ENCODE assay signal across 8 cellular contexts in the genomic region with DNA sequence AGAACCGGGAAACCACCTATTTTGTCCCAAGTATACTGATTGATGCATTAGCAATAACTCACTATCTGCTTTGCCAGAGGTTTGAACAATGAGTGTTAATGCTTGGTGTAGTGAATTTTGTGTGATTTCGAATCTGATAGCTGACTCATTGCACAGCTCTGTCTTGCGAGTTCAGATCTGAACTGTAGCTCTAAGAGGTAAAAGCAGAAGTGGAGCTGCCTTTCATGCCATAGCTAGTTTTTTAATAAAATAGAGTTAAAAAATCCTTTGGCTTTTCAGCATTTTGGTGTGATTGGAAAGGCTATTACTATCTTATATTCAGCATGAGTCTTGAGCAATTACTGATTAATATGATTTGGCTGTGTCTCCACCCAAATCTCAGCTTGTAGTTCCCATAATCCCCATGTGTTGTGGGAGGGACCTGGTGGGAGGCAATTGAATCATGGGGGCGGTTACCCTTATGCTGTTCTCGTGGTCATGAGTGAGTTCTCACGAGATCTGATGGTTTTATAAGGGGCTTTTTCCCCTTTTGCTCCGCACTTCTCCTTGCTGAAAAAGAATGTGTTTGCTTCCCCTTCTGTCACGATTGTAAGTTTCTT. TPM values are rescaled to one million over a fixed set of nuclear protein-coding genes. Genes with fewer than 3 reads are reported as not detected.
DNase-seq lines count a peak whose midpoint lies in the region; ATAC-seq and TF ChIP-seq lines count a peak whose summit lies in the region.

No MANE protein-coding gene starts in this region.

- no peaks in the 10 kb centered on the region for H3K9me3 ChIP-seq in adrenal gland (replicated peaks in 1 of 3)
- no peaks in the 10 kb centered on the region for H3K9me3 ChIP-seq in upper lobe of right lung
- no peaks in the 10 kb centered on the region for H3K9me3 ChIP-seq in testis

- H3K4me3 ChIP-seq in adrenal gland (no peak overlapping the region), upper lobe of right lung (no peak overlapping the region), testis (no peak overlapping the region)

- H3K27me3 ChIP-seq in adrenal gland (no peaks in the 10 kb centered on the region), upper lobe of right lung (no peaks in the 10 kb centered on the region), testis (no peaks in the 10 kb centered on the region)

- intact Hi-C loops in adrenal gland (cut with DNase I) (no loop called here), upper lobe of right lung (cut with DNase I) (no loop called here), testis (cut with DNase I; ENCODE audit: low total_unique reads) (no loop called here)

- no peaks in the 10 kb centered on the region for H3K27me3 Mint-ChIP-seq in progenitor cell of endocrine pancreas

- H3K36me3 ChIP-seq in adrenal gland (replicated peaks in 1 of 2) (peaks cover 0 to 10% of the 10 kb centered on the region in 2 donors), upper lobe of right lung (peaks cover 14% of the 10 kb centered on the region), testis (ENCODE audit: low read depth, missing control alignments) (no peaks in the 10 kb centered on the region)

- TF ChIP-seq POLR2A in adrenal gland (IDR thresholded peaks at IDR 0.05): no peak
- TF ChIP-seq POLR2A in testis (IDR thresholded peaks at IDR 0.05): no peak

- peak overlapping the region in 1 of 2 donors; percentile 47 for H3K27ac Mint-ChIP-seq in activated naive CD4-positive, alpha-beta T cell treated with anti-CD3 and anti-CD28 coated beads, Interleukin-2, amount 50 U/mL, for 72 hours
- no peak overlapping the region for H3K27ac Mint-ChIP-seq in progenitor cell of endocrine pancreas

- H3K27ac ChIP-seq in adrenal gland (peak overlapping the region in 3 of 5 donors; percentile 38 to 67 (median 48)), upper lobe of right lung (no peak overlapping the region), testis (no peak overlapping the region)

- H3K4me1 Mint-ChIP-seq in progenitor cell of endocrine pancreas (ENCODE audit: low read depth): peaks cover 17% of the 10 kb centered on the region

- peaks cover 18 to 54% of the 10 kb centered on the region in 2 donors for H3K4me1 ChIP-seq in adrenal gland (replicated peaks in 1 of 2)
- H3K4me1 ChIP-seq in upper lobe of right lung: peaks cover 58% of the 10 kb centered on the region
- peaks cover 9% of the 10 kb centered on the region for H3K4me1 ChIP-seq in testis

- H3K36me3 Mint-ChIP-seq in activated naive CD4-positive, alpha-beta T cell treated with anti-CD3 and anti-CD28 coated beads, Interleukin-2, amount 50 U/mL, for 72 hours: peaks cover 31 to 43% of the 10 kb centered on the region in 2 donors
- H3K36me3 Mint-ChIP-seq in progenitor cell of endocrine pancreas (ENCODE audit: insufficient read depth): peaks cover 31% of the 10 kb centered on the region

- WGBS in adrenal gland, 4 donors: 53 to 62% (median 58%) methylated on average over 8 of the region's 8 CpGs
- 66 to 72% methylated on average over 8 of the region's 8 CpGs for WGBS in testis, 2 donors

- H3K4me3 Mint-ChIP-seq in progenitor cell of endocrine pancreas (ENCODE audit: low read depth): no peak overlapping the region

- H3K9me3 Mint-ChIP-seq in activated naive CD4-positive, alpha-beta T cell treated with anti-CD3 and anti-CD28 coated beads, Interleukin-2, amount 50 U/mL, for 72 hours: peaks cover 7 to 9% of the 10 kb centered on the region in 2 donors
- no peaks in the 10 kb centered on the region for H3K9me3 Mint-ChIP-seq in progenitor cell of endocrine pancreas (ENCODE audit: low read depth)

- ATAC-seq in activated naive CD4-positive, alpha-beta T cell treated with anti-CD3 and anti-CD28 coated beads, Interleukin-2, amount 50 U/mL, for 72 hours: peak; percentile 77
- ATAC-seq in HG03280 (IDR thresholded peaks at IDR 0.05; ENCODE audit: unreplicated experiment) (peak; percentile 70), upper lobe of right lung (peak; percentile 16)

- no peak for TF ChIP-seq CTCF in adrenal gland (IDR thresholded peaks at IDR 0.05)
- TF ChIP-seq CTCF in upper lobe of right lung (IDR thresholded peaks at IDR 0.05): no peak
- TF ChIP-seq CTCF in testis (IDR thresholded peaks at IDR 0.05): no peak
- TF ChIP-seq CTCF in progenitor cell of endocrine pancreas (IDR thresholded peaks at IDR 0.05; ENCODE audit: unreplicated experiment): no peak

- no peak for DNase-seq in activated naive CD4-positive, alpha-beta T cell treated with anti-CD3 and anti-CD28 coated beads, Interleukin-2, amount 50 U/mL, for 72 hours (ENCODE audit: low spot score in 2 of 2)
- no peak for DNase-seq in activated naive CD4-positive, alpha-beta T cell treated with Interleukin-2 at 50 U/mL for 16 hours
- DNase-seq in adrenal gland: no peak
- DNase-seq in upper lobe of right lung: no peak
- DNase-seq in NCI-H2107 (lab: John Stamatoyannopoulos, UW): no peak
- no peak for DNase-seq in testis
- DNase-seq in progenitor cell of endocrine pancreas (ENCODE audit: low spot score, unreplicated experiment): no peak

RNA-seq across cellular contexts. Expression of a gene that starts 21.1 kb away (rescaled TPM):
- total RNA-seq in activated naive CD4-positive, alpha-beta T cell treated with anti-CD3 and anti-CD28 coated beads, Interleukin-2, amount 50 U/mL, for 72 hours: 100 to 1,000 TPM in 1 of 2 donors, 10 to 100 TPM in 1; 73.8 to 105 TPM
- total RNA-seq in adrenal gland (100 to 1,000 TPM in 2 of 8 donors, 10 to 100 TPM in 6; 72.6 to 154 (median 92.7) TPM), upper lobe of right lung (144 TPM), testis (100 to 1,000 TPM in 1 of 2 donors, 10 to 100 TPM in 1; 84.6 to 109 TPM), progenitor cell of endocrine pancreas (144 and 147 TPM in 2 replicates)
- polyA plus RNA-seq in adrenal gland (100 to 1,000 TPM in 1 of 3 donors, 10 to 100 TPM in 2; 17.1 to 114 (median 27.6) TPM), testis (ENCODE audit: insufficient read depth, low read depth, low replicate concordance) (47.3 TPM)

Comparison
In these comparisons a context has a peak if more than half of its experiments do, and no peak if none do; other contexts are left out.
1. ATAC-seq: peak in every context shown above with its lines; median percentile 77 in activated naive CD4-positive, alpha-beta T cell treated with anti-CD3 and anti-CD28 coated beads, Interleukin-2, amount 50 U/mL, for 72 hours; 70 in HG03280; 16 in upper lobe of right lung.
2. H3K27ac ChIP-seq: peak in adrenal gland (3 of 5); none in upper lobe of right lung (single experiment) and testis (0 of 2).